Comparison of ENCODE assay signal across 26 cellular contexts in genomic region chr5:133936611-133937015, GRCh38. TPM values are rescaled to one million over a fixed set of nuclear protein-coding genes. Genes with fewer than 3 reads are reported as not detected.
DNase-seq lines count a peak whose midpoint lies in the region; ATAC-seq and TF ChIP-seq lines count a peak whose summit lies in the region.
"Had no signal": no experiment of that assay in that cellular context is flagged by ENCODE, and none has a peak within 500 bp of the region (broad histone marks: within the 10 kb centered on the region; RNA-seq: fewer than 3 reads in every experiment).

No MANE protein-coding gene starts in this region.

- no TSS peak for BruUV-seq in PC-9 (replicated peaks; lab: Mats Ljungman, UMichigan)

- no peak overlapping the region for H2AK5ac ChIP-seq in trophoblast cell (ENCODE audit: low read length)

- H3K4me1 Mint-ChIP-seq in activated naive CD8-positive, alpha-beta T cell (ENCODE audit: low read depth) = no peaks in the 10 kb centered on the region
- peaks cover 58% of the 10 kb centered on the region for H3K4me1 Mint-ChIP-seq in activated naive CD8-positive, alpha-beta T cell treated with anti-CD3 and anti-CD28 coated beads, Interleukin-2, amount 50 U/mL, for 24 hours
- no peaks in the 10 kb centered on the region for H3K4me1 Mint-ChIP-seq in effector memory CD8-positive, alpha-beta T cell (ENCODE audit: low read depth in 2 of 2)
- H3K4me1 Mint-ChIP-seq in stimulated activated naive B cell treated with anti-CD40 and anti-IgM and Interleukin-4, amounts not matched to agents 10 μg/mL and 1 μg/mL and 100 μg/mL, for 72 hours = peaks cover 75 to 98% of the 10 kb centered on the region in 2 donors
- H3K4me1 Mint-ChIP-seq: immature natural killer cell had no signal

- POLR2A ChIA-PET in PC-9 (lab: Charles Lee; ENCODE audit: unreplicated experiment) = no interaction called here

- H3K27ac ChIP-seq in PC-9 (peak overlapping the region; percentile 99), trophoblast cell (ENCODE audit: low read depth, low read length) (no peak overlapping the region)
- H3K27ac ChIP-seq: ascending aorta, gastroesophageal sphincter, neutrophil, prostate gland, SJSA1, stomach, thyroid gland had no signal

- H3K4me2 ChIP-seq in PC-9 (peak overlapping the region; percentile 62), trophoblast cell (ENCODE audit: low read length) (no peak overlapping the region)

- no peak overlapping the region for H4K91ac ChIP-seq in trophoblast cell (ENCODE audit: low read depth, low read length)

- H3K18ac ChIP-seq in trophoblast cell (ENCODE audit: low read length) = no peak overlapping the region

- H3K79me1 ChIP-seq in trophoblast cell (ENCODE audit: low read length) = no peaks in the 10 kb centered on the region

- H3F3A ChIP-seq in PC-9 (ENCODE audit: insufficient read depth, low read depth) = peaks cover 38% of the 10 kb centered on the region

- H3K27me3 Mint-ChIP-seq in activated naive CD8-positive, alpha-beta T cell = no peaks in the 10 kb centered on the region
- H3K27me3 Mint-ChIP-seq in activated naive CD8-positive, alpha-beta T cell treated with anti-CD3 and anti-CD28 coated beads, Interleukin-2, amount 50 U/mL, for 24 hours = peaks cover under 1% of the 10 kb centered on the region
- H3K27me3 Mint-ChIP-seq in effector memory CD8-positive, alpha-beta T cell = peaks cover 0 to 29% of the 10 kb centered on the region in 2 donors
- H3K27me3 Mint-ChIP-seq in stimulated activated naive B cell treated with anti-CD40 and anti-IgM and Interleukin-4, amounts not matched to agents 10 μg/mL and 1 μg/mL and 100 μg/mL, for 72 hours = no peaks in the 10 kb centered on the region
- H3K27me3 Mint-ChIP-seq: T-cell had no signal

- no peak overlapping the region for H4K12ac ChIP-seq in trophoblast cell (ENCODE audit: low read depth, low read length)

- no peaks in the 10 kb centered on the region for H3K9me3 Mint-ChIP-seq in activated naive CD8-positive, alpha-beta T cell (ENCODE audit: low read depth)
- no peaks in the 10 kb centered on the region for H3K9me3 Mint-ChIP-seq in activated naive CD8-positive, alpha-beta T cell treated with anti-CD3 and anti-CD28 coated beads, Interleukin-2, amount 50 U/mL, for 24 hours
- no peaks in the 10 kb centered on the region for H3K9me3 Mint-ChIP-seq in effector memory CD8-positive, alpha-beta T cell
- peaks cover 9 to 17% of the 10 kb centered on the region in 2 donors for H3K9me3 Mint-ChIP-seq in stimulated activated naive B cell treated with anti-CD40 and anti-IgM and Interleukin-4, amounts not matched to agents 10 μg/mL and 1 μg/mL and 100 μg/mL, for 72 hours
- H3K9me3 Mint-ChIP-seq: activated T-cell treated with anti-CD3 and anti-CD28 coated beads, Interleukin-2, amount 50 U/mL, for 4 hours; immature natural killer cell; T-cell had no signal

- CTCF ChIA-PET in PC-9 (lab: Charles Lee) = no interaction called here

- no peak overlapping the region for H2BK120ac ChIP-seq in trophoblast cell (ENCODE audit: insufficient read depth, low read length, poor library complexity)

- no peak overlapping the region for H3K9ac ChIP-seq in trophoblast cell (ENCODE audit: low read length)

- intact Hi-C loops in PC-9 (cut with micrococcal nuclease; ENCODE audit: unreplicated experiment) = no loop called here

- no peaks in the 10 kb centered on the region for H3K36me3 ChIP-seq in PC-9 (ENCODE audit: low read depth)
- no peaks in the 10 kb centered on the region for H3K36me3 ChIP-seq in H7 (replicated peaks; ENCODE audit: control insufficient read depth, insufficient read depth, low read length)
- H3K36me3 ChIP-seq in trophoblast cell (ENCODE audit: control insufficient read depth in 1 of 2, insufficient read depth in 2 of 2, low read length in 2 of 2) = no peaks in the 10 kb centered on the region
- H3K36me3 ChIP-seq: ascending aorta, gastroesophageal sphincter, neutrophil, prostate gland, SJSA1, stomach, thyroid gland had no signal

- H3K14ac ChIP-seq in trophoblast cell (ENCODE audit: low read length) = no peak overlapping the region

- no peaks in the 10 kb centered on the region for H4K20me1 ChIP-seq in PC-9 (ENCODE audit: insufficient read depth)

- no peak overlapping the region for H3K4ac ChIP-seq in trophoblast cell (ENCODE audit: low read depth, low read length)

- H3K4me3 Mint-ChIP-seq in activated naive CD8-positive, alpha-beta T cell = no peak overlapping the region
- no peak overlapping the region for H3K4me3 Mint-ChIP-seq in activated naive CD8-positive, alpha-beta T cell treated with anti-CD3 and anti-CD28 coated beads, Interleukin-2, amount 50 U/mL, for 24 hours
- H3K4me3 Mint-ChIP-seq in effector memory CD8-positive, alpha-beta T cell = no peak overlapping the region
- H3K4me3 Mint-ChIP-seq in stimulated activated naive B cell treated with anti-CD40 and anti-IgM and Interleukin-4, amounts not matched to agents 10 μg/mL and 1 μg/mL and 100 μg/mL, for 72 hours = peak overlapping the region; percentile 55 to 61
- H3K4me3 Mint-ChIP-seq: activated T-cell treated with anti-CD3 and anti-CD28 coated beads, Interleukin-2, amount 50 U/mL, for 4 hours; immature natural killer cell; T-cell had no signal

- H2AFZ ChIP-seq in PC-9 (no peak overlapping the region), trophoblast cell (ENCODE audit: insufficient read depth, low read length, poor library complexity) (no peak overlapping the region)

- no peaks in the 10 kb centered on the region for H3K27me3 ChIP-seq in PC-9 (ENCODE audit: insufficient read depth, low read depth)
- no peaks in the 10 kb centered on the region for H3K27me3 ChIP-seq in H7 (ENCODE audit: control insufficient read depth, insufficient read depth, low read length)
- no peaks in the 10 kb centered on the region for H3K27me3 ChIP-seq in trophoblast cell (ENCODE audit: insufficient read depth, low read length)
- H3K27me3 ChIP-seq: ascending aorta, neutrophil, SJSA1, stomach, thyroid gland had no signal

- H3K9me3 ChIP-seq in PC-9 (ENCODE audit: insufficient read depth, low read depth) (no peaks in the 10 kb centered on the region; the same call in 1 of the 2 replicates), trophoblast cell (ENCODE audit: insufficient read depth, low read depth, low read length) (peaks cover 3% of the 10 kb centered on the region)
- H3K9me3 ChIP-seq: ascending aorta, gastroesophageal sphincter, neutrophil, prostate gland, SJSA1, stomach, thyroid gland had no signal

- no peak overlapping the region for H2BK5ac ChIP-seq in trophoblast cell (ENCODE audit: low read depth, low read length, poor library complexity)

- H3K36me3 Mint-ChIP-seq in activated naive CD8-positive, alpha-beta T cell = no peaks in the 10 kb centered on the region
- peaks cover 5% of the 10 kb centered on the region for H3K36me3 Mint-ChIP-seq in activated naive CD8-positive, alpha-beta T cell treated with anti-CD3 and anti-CD28 coated beads, Interleukin-2, amount 50 U/mL, for 24 hours (ENCODE audit: low read depth)
- no peaks in the 10 kb centered on the region for H3K36me3 Mint-ChIP-seq in effector memory CD8-positive, alpha-beta T cell (ENCODE audit: insufficient read depth)
- H3K36me3 Mint-ChIP-seq in stimulated activated naive B cell treated with anti-CD40 and anti-IgM and Interleukin-4, amounts not matched to agents 10 μg/mL and 1 μg/mL and 100 μg/mL, for 72 hours = peaks cover 7 to 11% of the 10 kb centered on the region in 2 donors
- H3K36me3 Mint-ChIP-seq: immature natural killer cell, T-cell had no signal

- no peak for ATAC-seq in activated naive CD8-positive, alpha-beta T cell treated with anti-CD3 and anti-CD28 coated beads, Interleukin-2, amount 50 U/mL, for 24 hours
- no peak for ATAC-seq in effector memory CD8-positive, alpha-beta T cell (replicated peaks)
- ATAC-seq in stimulated activated naive B cell treated with anti-CD40 and anti-IgM and Interleukin-4, amounts not matched to agents 10 μg/mL and 1 μg/mL and 100 μg/mL, for 72 hours (replicated peaks) = no peak
- ATAC-seq: activated T-cell treated with anti-CD3 and anti-CD28 coated beads, Interleukin-2, amount 50 U/mL, for 4 hours; gastroesophageal sphincter; T-cell had no signal

- H3K4me3 ChIP-seq in PC-9 (no peak overlapping the region), H7 (ENCODE audit: insufficient read depth, low read depth, low read length) (no peak overlapping the region), trophoblast cell (ENCODE audit: low read depth, low read length) (no peak overlapping the region)
- H3K4me3 ChIP-seq: ascending aorta, gastroesophageal sphincter, prostate gland, SJSA1, stomach, thyroid gland had no signal

- H3K79me2 ChIP-seq in PC-9 (ENCODE audit: low read depth) = no peaks in the 10 kb centered on the region
- H3K79me2 ChIP-seq in trophoblast cell (ENCODE audit: control insufficient read depth, insufficient read depth, low read length, poor library complexity) = no peaks in the 10 kb centered on the region

- DNase-seq in activated naive CD8-positive, alpha-beta T cell treated with anti-CD3 and anti-CD28 coated beads, Interleukin-2, amount 50 U/mL, for 24 hours = no peak
- DNase-seq in PC-9 (no peak), H7 (no peak), trophoblast cell (no peak)
- DNase-seq in effector memory CD8-positive, alpha-beta T cell = no peak
- no peak for DNase-seq in stimulated activated naive B cell treated with anti-CD40 and anti-IgM and Interleukin-4, amounts not matched to agents 10 μg/mL and 1 μg/mL and 100 μg/mL, for 72 hours
- DNase-seq in activated CD8-positive, alpha-beta memory T cell treated with anti-CD3 and anti-CD28 coated beads for 24 hours = no peak
- DNase-seq: activated CD4-positive, alpha-beta T cell treated with anti-CD3 and anti-CD28 coated beads for 4 hours; activated naive CD4-positive, alpha-beta T cell treated with anti-CD3 and anti-CD28 coated beads, Interleukin-2, amount 50 U/mL, for 16 hours; activated T-cell treated with anti-CD3 and anti-CD28 coated beads, Interleukin-2, amount 50 U/mL, for 4 hours; COR-L47; GF-D8; hypothalamus; immature natural killer cell; NCI-H1417; NCI-H2081 treated with DMSO at 0.1 percent for 48 hours; NCI-H226; stomach; T-cell; thyroid gland had no signal

- H3K4me1 ChIP-seq in PC-9 (replicated peaks; ENCODE audit: insufficient read depth) (peaks cover 51% of the 10 kb centered on the region), trophoblast cell (ENCODE audit: control insufficient read depth in 1 of 2, insufficient read depth in 2 of 2, low read length in 2 of 2) (peaks cover under 1 to 3% of the 10 kb centered on the region in 2 experiments)
- H3K4me1 ChIP-seq: prostate gland, SJSA1, thyroid gland had no signal

- no peak overlapping the region for H4K8ac ChIP-seq in trophoblast cell (ENCODE audit: low read depth, low read length)

- H3K9me2 ChIP-seq in PC-9 (ENCODE audit: insufficient read depth) = no peaks in the 10 kb centered on the region

- no peak for TF ChIP-seq CTCF in PC-9 (conservative IDR thresholded peaks at IDR 0.05)

- no peak overlapping the region for H2BK12ac ChIP-seq in trophoblast cell (ENCODE audit: low read length)

- H3K23ac ChIP-seq in trophoblast cell (ENCODE audit: low read length) = no peak overlapping the region

- peak overlapping the region; percentile 46 for H3K27ac Mint-ChIP-seq in activated naive CD8-positive, alpha-beta T cell
- no peak overlapping the region for H3K27ac Mint-ChIP-seq in activated naive CD8-positive, alpha-beta T cell treated with anti-CD3 and anti-CD28 coated beads, Interleukin-2, amount 50 U/mL, for 24 hours
- peak overlapping the region; percentile 12 to 71 for H3K27ac Mint-ChIP-seq in effector memory CD8-positive, alpha-beta T cell
- H3K27ac Mint-ChIP-seq in stimulated activated naive B cell treated with anti-CD40 and anti-IgM and Interleukin-4, amounts not matched to agents 10 μg/mL and 1 μg/mL and 100 μg/mL, for 72 hours = peak overlapping the region; percentile 96
- H3K27ac Mint-ChIP-seq: immature natural killer cell, T-cell had no signal

- no CpG with 5 or more reads among the region's 6 CpGs for WGBS in trophoblast cell (ENCODE audit: extremely low coverage, insufficient coverage, insufficient read length)

RNA-seq across cellular contexts. Expression of gene C5orf15, which starts 31.8 kb away (rescaled TPM):
- total RNA-seq in PC-9 (2021) = 24.4 and 45.0 TPM in 2 replicates
- total RNA-seq in H7 (2014; rRNA removed; shearing (Covaris generic)) = 48.7 and 55.5 TPM in 2 replicates
- polyA plus RNA-seq in trophoblast cell (2013) = 66.6 and 67.9 TPM in 2 replicates

Comparison
In these comparisons a context has a peak if more than half of its experiments do, and no peak if none do; other contexts are left out.
1. H3K4me3 Mint-ChIP-seq: peak in stimulated activated naive B cell treated with anti-CD40 and anti-IgM and Interleukin-4, amounts not matched to agents 10 μg/mL and 1 μg/mL and 100 μg/mL, for 72 hours (2 of 2); none in activated naive CD8-positive, alpha-beta T cell (single experiment), activated naive CD8-positive, alpha-beta T cell treated with anti-CD3 and anti-CD28 coated beads, Interleukin-2, amount 50 U/mL, for 24 hours (single experiment) and effector memory CD8-positive, alpha-beta T cell (0 of 2).